In genomic region chr13:91228940-91229339, GRCh38 we compare ENCODE assay signal across 20 cellular contexts.
DNase-seq lines count a peak whose midpoint lies in the region; ATAC-seq, FAIRE-seq and TF ChIP-seq lines count a peak whose summit lies in the region.
"Had no signal": no experiment of that assay in that cellular context is flagged by ENCODE, and none has a peak within 500 bp of the region (broad histone marks: within the 10 kb centered on the region; RNA-seq: fewer than 3 reads in every experiment).

No MANE protein-coding gene starts in this region.

- no peak overlapping the region for H3K9ac ChIP-seq in K562 (ENCODE audit: insufficient read depth in 1 of 2, low read depth in 2 of 2, low read length in 2 of 2)
- H3K9ac ChIP-seq: BLaER1, GM23248 had no signal

- no peaks in the 10 kb centered on the region for H3K9me1 ChIP-seq in K562 (ENCODE audit: control insufficient read depth, insufficient read depth, low read length)

- H4K20me1 ChIP-seq in K562 (replicated peaks; ENCODE audit: control insufficient read depth, insufficient read depth, low read length): no peaks in the 10 kb centered on the region
- H4K20me1 ChIP-seq: BLaER1 had no signal

- no peak for TF ChIP-seq EP300 in K562 (IDR thresholded peaks at IDR 0.05; ENCODE audit: low read length)

- TF ChIP-seq CTCF in K562 (IDR thresholded peaks at IDR 0.05 in 2 of 3, conservative IDR thresholded peaks at IDR 0.05 in 1 of 3; ENCODE audit: insufficient read depth in 2 of 3, low read depth in 1 of 3, low read length in 3 of 3): no peak

- no TSS peak for BruUV-seq in K562 (replicated peaks; lab: Mats Ljungman, UMichigan)

- no peak for TF ChIP-seq RAD21 in K562 (CRISPR knock-in tag; conservative IDR thresholded peaks at IDR 0.05 in 1 of 2, IDR thresholded peaks at IDR 0.05 in 1 of 2)

- WGBS in K562 (ENCODE audit: insufficient coverage, low coverage, missing lambda C conversion rate): 0% methylated on average over 1 of the region's 1 CpG

- in situ Hi-C loops in K562 (cut with MboI): no loop called here

- no peaks in the 10 kb centered on the region for H3K79me2 ChIP-seq in K562 (ENCODE audit: control insufficient read depth, insufficient read depth, low read length)

- DNase-seq in NCI-H1417 (lab: John Stamatoyannopoulos, UW): peak in 2 of 3 experiments; percentile 31 to 77
- peak; percentile 16 for DNase-seq in NCI-H1417 treated with DMSO at 0.1 percent for 48 hours (lab: John Stamatoyannopoulos, UW)
- DNase-seq in K562 (ENCODE audit: extremely low read depth in 1 of 4, low spot score in 3 of 4): no peak
- no peak for DNase-seq in DMS79 treated with DMSO at 0.1 percent for 48 hours (lab: John Stamatoyannopoulos, UW)
- no peak for DNase-seq in AG20443 (ENCODE audit: low spot score)
- no peak for DNase-seq in activated T-cell treated with anti-CD3 and anti-CD28 coated beads, Interleukin-2, amount 50 U/mL, for 1 hour
- DNase-seq: Caco-2; CD4-positive, CD25-positive, alpha-beta regulatory T cell; CD8-positive, alpha-beta T cell; DMS153; EL; GDM1; GM23248; H7; HCEC 1CT had no signal

- no peak for FAIRE-seq in K562 (lab: Jason Lieb, UNC)
- FAIRE-seq: GM12878, GM19239, H1 had no signal

- POLR2A ChIA-PET in K562 (lab: Yijun Ruan, JAX): interaction anchor here (0.9 to 1.0 kb wide), 2 partner anchors 9 to 118 kb away, joined by 3 to 4 read pairs; partner anchors contain the start of gene MIR17HG

- CTCF ChIA-PET in K562 (lab: Yijun Ruan, JAX; ENCODE audit: low intra/inter-chr PET ratio): no interaction called here

- H3K27ac ChIP-seq in K562 (ENCODE audit: extremely low read depth, low read depth, low read length): no peak overlapping the region
- H3K27ac ChIP-seq: BLaER1, C4-2B, GM23248 had no signal

- ATAC-seq in K562: no peak
- ATAC-seq: CD8-positive, alpha-beta T cell; GM12878 had no signal

- peaks cover 2% of the 10 kb centered on the region; the same call in 1 of the 2 replicates for H3K9me3 ChIP-seq in K562 (replicated peaks; ENCODE audit: control insufficient read depth, insufficient read depth, low read depth, low read length)
- H3K9me3 ChIP-seq: BLaER1, Caco-2 had no signal

- intact Hi-C loops in K562 (cut with micrococcal nuclease): no loop called here

- no peak for TF ChIP-seq POLR2A in K562 (conservative IDR thresholded peaks at IDR 0.05)

- H3K4me1 ChIP-seq in K562 (replicated peaks in 1 of 2; ENCODE audit: control insufficient read depth in 2 of 2, insufficient read depth in 2 of 2, low read length in 2 of 2): no peaks in the 10 kb centered on the region
- H3K4me1 ChIP-seq: BLaER1 had no signal

- H3K36me3 ChIP-seq in K562 (ENCODE audit: control insufficient read depth, insufficient read depth, low read length): no peaks in the 10 kb centered on the region
- H3K36me3 ChIP-seq: BLaER1 had no signal

- H3K4me2 ChIP-seq in K562 (ENCODE audit: insufficient read depth, low read length): no peak overlapping the region
- H3K4me2 ChIP-seq: BLaER1 had no signal

- H3K27me3 ChIP-seq in K562 (ENCODE audit: control insufficient read depth in 2 of 2, insufficient read depth in 2 of 2, low read length in 2 of 2): no peaks in the 10 kb centered on the region
- H3K27me3 ChIP-seq: BLaER1 had no signal

- H3K4me3 ChIP-seq in K562: no peak overlapping the region
- H3K4me3 ChIP-seq: BLaER1, GM12878, GM23248 had no signal

- H2AFZ ChIP-seq in K562 (ENCODE audit: low read depth, low read length): no peak overlapping the region
- H2AFZ ChIP-seq: GM23248 had no signal

TF ChIP-seq in K562, 482 proteins besides CTCF, POLR2A, EP300 and RAD21:
- no peak for TF ChIP-seq HMGN3 (IDR thresholded peaks at IDR 0.05; ENCODE audit: borderline replicate concordance, extremely low read depth, insufficient read length, low read depth, low read length)
- no peak for TF ChIP-seq ARID3A (IDR thresholded peaks at IDR 0.05; ENCODE audit: borderline replicate concordance, low read depth, low read length)
- TF ChIP-seq PTTG1 (tag; IDR thresholded peaks at IDR 0.05; ENCODE audit: low read depth): peak; percentile 11; the same call in 1 of the 2 replicates
TF ChIP-seq in K562: peak in this region for 1.

Comparison
In these comparisons a context has a peak if more than half of its experiments do, and no peak if none do; other contexts are left out.
1. DNase-seq: peak in NCI-H1417 (2 of 3) and NCI-H1417 treated with DMSO at 0.1 percent for 48 hours (single experiment); none in K562 (0 of 4), DMS79 treated with DMSO at 0.1 percent for 48 hours (single experiment), AG20443 (single experiment) and activated T-cell treated with anti-CD3 and anti-CD28 coated beads, Interleukin-2, amount 50 U/mL, for 1 hour (single experiment).